9 cellular contexts compared by ENCODE assay signal in the genomic region with DNA sequence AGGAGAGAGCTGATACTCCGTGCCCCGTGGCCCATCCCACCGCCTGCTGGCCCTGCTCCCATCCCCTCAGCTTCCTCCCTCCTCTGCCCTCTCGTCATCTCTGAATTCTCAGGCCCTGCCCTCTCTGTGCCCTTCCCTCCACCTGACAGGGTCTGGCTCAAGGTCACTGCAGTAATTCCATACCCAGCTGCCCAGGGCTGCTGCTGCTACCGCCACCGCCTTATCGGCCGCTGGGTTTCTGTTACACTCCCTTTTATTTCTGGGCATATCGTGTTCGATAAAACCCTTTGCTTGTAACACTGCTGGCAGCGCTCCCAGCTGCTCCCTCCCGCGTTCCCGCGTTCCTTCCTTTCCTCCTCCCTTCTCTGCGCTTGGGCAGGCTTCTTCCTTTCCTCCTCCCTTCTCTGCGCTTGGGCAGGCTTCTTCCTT. TPM values are rescaled to one million over a fixed set of nuclear protein-coding genes. Genes with fewer than 3 reads are reported as not detected.
DNase-seq lines count a peak whose midpoint lies in the region; ATAC-seq and TF ChIP-seq lines count a peak whose summit lies in the region.
"Had no signal": no experiment of that assay in that cellular context is flagged by ENCODE, and none has a peak within 500 bp of the region (broad histone marks: within the 10 kb centered on the region; RNA-seq: fewer than 3 reads in every experiment).

No MANE protein-coding gene starts in this region.

- no peaks in the 10 kb centered on the region for H3K36me3 ChIP-seq in HEK293 (ENCODE audit: control insufficient read depth in 2 of 2, insufficient read depth in 1 of 2, low read length in 2 of 2)
- H3K36me3 ChIP-seq in right atrium auricular region, result no peaks in the 10 kb centered on the region
- H3K36me3 ChIP-seq in Karpas-422 (ENCODE audit: insufficient read depth, low read length), result no peaks in the 10 kb centered on the region
- no peaks in the 10 kb centered on the region for H3K36me3 ChIP-seq in sigmoid colon

- no peaks in the 10 kb centered on the region for H3K9me2 ChIP-seq in Karpas-422 (replicated peaks; ENCODE audit: insufficient read depth, low read length)

- H3K4me2 ChIP-seq in Karpas-422 (ENCODE audit: low read depth, low read length, poor library complexity, severe bottlenecking), result no peak overlapping the region

- H3K27me3 ChIP-seq in right atrium auricular region (no peaks in the 10 kb centered on the region), Karpas-422 (ENCODE audit: low read length) (no peaks in the 10 kb centered on the region), sigmoid colon (peaks cover 12 to 64% (median 47%) of the 10 kb centered on the region in 3 donors)

- H3K4me1 ChIP-seq in HEK293 (ENCODE audit: control insufficient read depth, insufficient read depth, low read length) (peaks cover 19% of the 10 kb centered on the region), right atrium auricular region (peaks cover 0 to 32% of the 10 kb centered on the region in 2 donors), Karpas-422 (ENCODE audit: low read length) (no peaks in the 10 kb centered on the region), sigmoid colon (peaks cover 0 to 24% (median 20%) of the 10 kb centered on the region in 4 donors)

- 1 to 2% methylated on average over 17 of the region's 17 CpGs for WGBS in sigmoid colon, 2 donors

- intact Hi-C loops in sigmoid colon (cut with DNase I), result no loop called here

- no peak overlapping the region for H3K9ac ChIP-seq in Karpas-422 (ENCODE audit: low read length)

- H3K9me3 ChIP-seq in HEK293 (ENCODE audit: control insufficient read depth, insufficient read depth, low read depth, low read length) (no peaks in the 10 kb centered on the region), T-helper 17 cell (ENCODE audit: control insufficient read depth, low read length, poor library complexity, severe bottlenecking) (no peaks in the 10 kb centered on the region), right atrium auricular region (no peaks in the 10 kb centered on the region), Karpas-422 (ENCODE audit: low read length) (no peaks in the 10 kb centered on the region), sigmoid colon (no peaks in the 10 kb centered on the region)

- peaks cover 66% of the 10 kb centered on the region for H3K27me3 Mint-ChIP-seq in T-helper 17 cell

- no peaks in the 10 kb centered on the region for H3K9me3 Mint-ChIP-seq in stimulated activated effector memory CD8-positive, alpha-beta T cell treated with anti-CD3 and anti-CD28 coated beads, Interleukin-12 subunit alpha, Interleukin-12 subunit beta, amount 100 ng/mL, for 72 hours

- no peaks in the 10 kb centered on the region for H3K79me2 ChIP-seq in Karpas-422 (ENCODE audit: low read length)

- H3K4me3 ChIP-seq in HEK293 (ENCODE audit: low read depth, low read length) (no peak overlapping the region), right atrium auricular region (peak overlapping the region; percentile 39 to 47), Karpas-422 (ENCODE audit: low read length) (no peak overlapping the region), sigmoid colon (peak overlapping the region in 1 of 4 donors; percentile 19)
- H3K4me3 ChIP-seq: lung had no signal

- no peak for TF ChIP-seq EP300 in sigmoid colon (IDR thresholded peaks at IDR 0.05)

- peak in 1 of 2 donors; percentile 30 for TF ChIP-seq POLR2A in sigmoid colon (IDR thresholded peaks at IDR 0.05)

- CTCF ChIA-PET in HEK293 (lab: Yijun Ruan, JAX), result interaction anchor here (0.9 kb wide), 1 partner anchor 13 kb away, joined by 4 read pairs; the partner anchor contains the start of gene SPATA20

- H4K20me1 ChIP-seq in Karpas-422 (ENCODE audit: insufficient read depth, low read depth, low read length), result 0 out of 2 replicates have a peak, but pooled peaks cover 4% of the 10 kb centered on the region

- H3K36me3 Mint-ChIP-seq in T-helper 17 cell (ENCODE audit: low read depth), result peaks cover 5% of the 10 kb centered on the region
- no peaks in the 10 kb centered on the region for H3K36me3 Mint-ChIP-seq in stimulated activated effector memory CD8-positive, alpha-beta T cell treated with anti-CD3 and anti-CD28 coated beads, Interleukin-12 subunit alpha, Interleukin-12 subunit beta, amount 100 ng/mL, for 72 hours

- H3K27ac Mint-ChIP-seq in T-helper 17 cell, result no peak overlapping the region
- peak overlapping the region; percentile 20 for H3K27ac Mint-ChIP-seq in stimulated activated effector memory CD8-positive, alpha-beta T cell treated with anti-CD3 and anti-CD28 coated beads, Interleukin-12 subunit alpha, Interleukin-12 subunit beta, amount 100 ng/mL, for 72 hours

- no peak for ATAC-seq in T-helper 17 cell
- no peak for ATAC-seq in stimulated activated effector memory CD8-positive, alpha-beta T cell treated with anti-CD3 and anti-CD28 coated beads, Interleukin-12 subunit alpha, Interleukin-12 subunit beta, amount 100 ng/mL, for 72 hours
- no peak for ATAC-seq in HG02623 (IDR thresholded peaks at IDR 0.05; ENCODE audit: unreplicated experiment)

- H3K27ac ChIP-seq in HEK293 (ENCODE audit: extremely low read depth, low read depth, low read length) (no peak overlapping the region; the same call in 1 of the 2 replicates), right atrium auricular region (peak overlapping the region; percentile 61 to 85), Karpas-422 (ENCODE audit: low read length) (no peak overlapping the region), sigmoid colon (no peak overlapping the region)

- POLR2A ChIA-PET in HEK293 (lab: Yijun Ruan, JAX), result interaction anchor here (3.1 kb wide), 1 partner anchor 8 kb away, joined by 12 read pairs; no protein-coding TSS in a partner anchor

- peak overlapping the region; percentile 62 for H3K4me3 Mint-ChIP-seq in T-helper 17 cell
- no peak overlapping the region for H3K4me3 Mint-ChIP-seq in stimulated activated effector memory CD8-positive, alpha-beta T cell treated with anti-CD3 and anti-CD28 coated beads, Interleukin-12 subunit alpha, Interleukin-12 subunit beta, amount 100 ng/mL, for 72 hours

- H3K4me1 Mint-ChIP-seq in T-helper 17 cell, result peaks cover 13% of the 10 kb centered on the region
- peaks cover 32% of the 10 kb centered on the region for H3K4me1 Mint-ChIP-seq in stimulated activated effector memory CD8-positive, alpha-beta T cell treated with anti-CD3 and anti-CD28 coated beads, Interleukin-12 subunit alpha, Interleukin-12 subunit beta, amount 100 ng/mL, for 72 hours

- DNase-seq in T-helper 17 cell (no peak), right atrium auricular region (ENCODE audit: low spot score) (no peak), Karpas-422 (no peak), OCI-M2 (lab: John Stamatoyannopoulos, UW; ENCODE audit: unreplicated experiment) (no peak), sigmoid colon (no peak)
- no peak for DNase-seq in stimulated activated effector memory CD8-positive, alpha-beta T cell treated with anti-CD3 and anti-CD28 coated beads, Interleukin-12 subunit alpha, Interleukin-12 subunit beta, amount 100 ng/mL, for 72 hours (ENCODE audit: low spot score in 2 of 2)

- TF ChIP-seq CTCF in HEK293 (tag by site-specific recombination; IDR thresholded peaks at IDR 0.05) (no peak), right atrium auricular region (IDR thresholded peaks at IDR 0.05) (no peak), sigmoid colon (IDR thresholded peaks at IDR 0.05) (no peak)

- no peak overlapping the region for H2AFZ ChIP-seq in Karpas-422 (ENCODE audit: low read length)

TF ChIP-seq in HEK293, 187 proteins besides CTCF, POLR2A, EP300 and RAD21 (continues in another document):
- TF ChIP-seq ZNF398 (tag by site-specific recombination; IDR thresholded peaks at IDR 0.05) (peak; percentile 54), ZNF335 (tag by site-specific recombination; conservative IDR thresholded peaks at IDR 0.05) (peak; percentile 49)

RNA-seq across cellular contexts. Expression of gene EPN3, which starts 1.2 kb away (rescaled TPM):
- total RNA-seq in T-helper 17 cell, result not detected
- 10 to 100 TPM in 1 of 2 donors, 1 to 10 TPM in 1; 4.5 to 13.3 TPM for total RNA-seq in right atrium auricular region
- total RNA-seq in Karpas-422 (2014; rRNA removed; shearing (Covaris generic); ENCODE audit: low replicate concordance), result not detected in 2 replicates
- not detected for total RNA-seq in sigmoid colon
- polyA plus RNA-seq in sigmoid colon, result 10 to 100 TPM; 23.4 to 31.7 (median 29.5) TPM

RNA-seq across cellular contexts. Expression of gene SPATA20, which starts 13.2 kb away (rescaled TPM):
- total RNA-seq in T-helper 17 cell (10 to 100 TPM; 11.3 to 16.4 TPM), right atrium auricular region (10 to 100 TPM; 42.8 to 59.3 TPM), sigmoid colon (10 to 100 TPM; 40.8 to 81.7 (median 58.6) TPM)
- total RNA-seq in Karpas-422 (2014; rRNA removed; shearing (Covaris generic); ENCODE audit: low replicate concordance), result 38.8 and 76.8 TPM in 2 replicates
- polyA plus RNA-seq in sigmoid colon, result 10 to 100 TPM; 24.0 to 45.1 (median 40.6) TPM

RNA-seq across cellular contexts. Expression of gene MYCBPAP, which starts 25.5 kb away (rescaled TPM):
- total RNA-seq in T-helper 17 cell (1 to 10 TPM; 1.2 to 1.3 TPM), right atrium auricular region (under 1 TPM; 0.16 to 0.19 TPM), sigmoid colon (1 to 10 TPM in 3 of 4 donors, under 1 TPM in 1; 0.36 to 2.5 (median 1.7) TPM)
- total RNA-seq in Karpas-422 (2014; rRNA removed; shearing (Covaris generic); ENCODE audit: low replicate concordance), result 2.0 and 2.5 TPM in 2 replicates
- polyA plus RNA-seq in sigmoid colon, result 1 to 10 TPM in 1 of 3 donors, under 1 TPM in 1, not detected in 1; 0.23 to 2.1 TPM

RNA-seq across cellular contexts. Expression of gene CACNA1G, which starts 26.8 kb away (rescaled TPM):
- total RNA-seq in T-helper 17 cell (under 1 TPM; 0.05 to 0.18 TPM), right atrium auricular region (1 to 10 TPM; 4.3 to 6.2 TPM), sigmoid colon (1 to 10 TPM in 1 of 4 donors, under 1 TPM in 3; 0.33 to 1.4 (median 0.59) TPM)
- not detected in 2 replicates for total RNA-seq in Karpas-422 (2014; rRNA removed; shearing (Covaris generic); ENCODE audit: low replicate concordance)
- under 1 TPM in 2 of 3 donors, not detected in 1; under 0.01 to 0.20 TPM for polyA plus RNA-seq in sigmoid colon

RNA-seq across cellular contexts. Expression of gene RSAD1, which starts 55.1 kb away (rescaled TPM):
- 10 to 100 TPM; 49.2 to 59.6 TPM for total RNA-seq in T-helper 17 cell
- total RNA-seq in right atrium auricular region, result 10 to 100 TPM; 19.1 to 19.3 TPM
- 15.4 and 41.3 TPM in 2 replicates for total RNA-seq in Karpas-422 (2014; rRNA removed; shearing (Covaris generic); ENCODE audit: low replicate concordance)
- 10 to 100 TPM; 18.6 to 27.4 (median 22.7) TPM for total RNA-seq in sigmoid colon
- polyA plus RNA-seq in sigmoid colon, result 10 to 100 TPM; 22.4 to 33.6 (median 25.2) TPM

Comparison
In these comparisons a context has a peak if more than half of its experiments do, and no peak if none do; other contexts are left out.
1. H3K27ac ChIP-seq: peak in right atrium auricular region (2 of 2); none in HEK293 (single experiment), Karpas-422 (single experiment) and sigmoid colon (0 of 4).
2. H3K4me3 ChIP-seq: peak in right atrium auricular region (2 of 2); none in HEK293 (single experiment) and Karpas-422 (single experiment).